Comparison of ENCODE assay signal across 9 cellular contexts in the genomic region with DNA sequence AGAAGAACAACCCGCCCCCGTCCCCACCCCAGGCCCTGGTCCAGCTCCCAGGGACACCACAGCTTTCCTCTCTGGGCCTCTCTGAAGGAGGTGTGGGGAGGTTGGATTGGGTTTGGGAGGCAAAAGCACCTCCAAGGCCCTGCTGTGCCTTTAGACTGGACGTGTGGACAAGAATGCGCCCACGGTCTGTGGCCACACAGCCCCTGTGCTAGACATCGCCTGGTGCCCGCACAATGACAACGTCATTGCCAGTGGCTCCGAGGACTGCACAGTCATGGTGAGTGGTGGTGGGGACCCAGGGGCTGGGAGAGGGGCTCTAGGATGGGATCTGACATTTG. TPM values are rescaled to one million over a fixed set of nuclear protein-coding genes. Genes with fewer than 3 reads are reported as not detected.
DNase-seq lines count a peak whose midpoint lies in the region; ATAC-seq and TF ChIP-seq lines count a peak whose summit lies in the region.
"Had no signal": no experiment of that assay in that cellular context is flagged by ENCODE, and none has a peak within 500 bp of the region (broad histone marks: within the 10 kb centered on the region; RNA-seq: fewer than 3 reads in every experiment).

No MANE protein-coding gene starts in this region.

- peak overlapping the region; percentile 90 for H3K27ac ChIP-seq in BLaER1
- H3K27ac ChIP-seq in right lobe of liver = peak overlapping the region in 2 of 3 donors; percentile 29 to 38

- H3K4me1 Mint-ChIP-seq in activated T-cell treated with anti-CD3 and anti-CD28 coated beads, Interleukin-2, amount 50 U/mL, for 72 hours (ENCODE audit: low read depth) = peaks cover 30% of the 10 kb centered on the region

- no peak for ATAC-seq in activated T-cell treated with anti-CD3 and anti-CD28 coated beads, Interleukin-2, amount 50 U/mL, for 72 hours (replicated peaks in 1 of 2)
- no peak for ATAC-seq in right lobe of liver

- peak overlapping the region; percentile 99 for H3K4me2 ChIP-seq in BLaER1

- DNase-seq in GM13977 (ENCODE audit: low spot score) (peak; percentile 12), right lobe of liver (no peak), SW480 (ENCODE audit: low spot score) (no peak), NCI-H2081 treated with DMSO at 0.1 percent for 48 hours (lab: John Stamatoyannopoulos, UW) (no peak), OCI-M2 (lab: John Stamatoyannopoulos, UW; ENCODE audit: unreplicated experiment) (no peak)
- DNase-seq in activated T-cell treated with anti-CD3 and anti-CD28 coated beads, Interleukin-2, amount 50 U/mL, for 72 hours = no peak
- DNase-seq in stimulated activated CD4-positive, alpha-beta T cell treated with anti-CD3 and anti-CD28 coated beads, Interleukin-2, amount 100 ng/mL, for 24 hours = no peak
- DNase-seq: Caco-2 had no signal

- peak overlapping the region; percentile 85 for H3K9ac ChIP-seq in BLaER1

- no peak for TF ChIP-seq POLR2A in right lobe of liver (IDR thresholded peaks at IDR 0.05)

- H3K27me3 Mint-ChIP-seq in activated T-cell treated with anti-CD3 and anti-CD28 coated beads, Interleukin-2, amount 50 U/mL, for 72 hours (ENCODE audit: low read depth) = no peaks in the 10 kb centered on the region

- TF ChIP-seq CTCF in GM13977 (IDR thresholded peaks at IDR 0.05; ENCODE audit: extremely low read depth, insufficient read depth, missing control alignments) (no peak), right lobe of liver (IDR thresholded peaks at IDR 0.05) (no peak)

- 73% methylated on average over 3 of the region's 9 CpGs for WGBS in right lobe of liver (ENCODE audit: insufficient coverage, low coverage, low lambda C conversion rate, missing lambda C conversion rate)

- H3K4me1 ChIP-seq in BLaER1 = peaks cover 43% of the 10 kb centered on the region
- no peaks in the 10 kb centered on the region for H3K4me1 ChIP-seq in right lobe of liver
- H3K4me1 ChIP-seq: Caco-2 had no signal

- peaks cover 18 to 28% of the 10 kb centered on the region in 2 donors for H3K36me3 Mint-ChIP-seq in activated T-cell treated with anti-CD3 and anti-CD28 coated beads, Interleukin-2, amount 50 U/mL, for 72 hours (ENCODE audit: insufficient read depth in 2 of 2)

- no peaks in the 10 kb centered on the region for H4K20me1 ChIP-seq in BLaER1

- peak overlapping the region; percentile 91 to 100 for H3K4me3 Mint-ChIP-seq in activated T-cell treated with anti-CD3 and anti-CD28 coated beads, Interleukin-2, amount 50 U/mL, for 72 hours

- H3K4me3 ChIP-seq in BLaER1 (peak overlapping the region; percentile 95), right lobe of liver (peak overlapping the region in 2 of 3 donors; percentile 7 to 16)

- in situ Hi-C loops in GM13977 (cut with MboI; ENCODE audit: low pct_unique_long_range_greater_than_20kb, low sequenced_read_pairs, unreplicated experiment) = no loop called here

- H3K27ac Mint-ChIP-seq in activated T-cell treated with anti-CD3 and anti-CD28 coated beads, Interleukin-2, amount 50 U/mL, for 72 hours = peak overlapping the region; percentile 91

- no peaks in the 10 kb centered on the region for H3K9me3 Mint-ChIP-seq in activated T-cell treated with anti-CD3 and anti-CD28 coated beads, Interleukin-2, amount 50 U/mL, for 72 hours

- H3K27me3 ChIP-seq in BLaER1 = no peaks in the 10 kb centered on the region
- no peaks in the 10 kb centered on the region for H3K27me3 ChIP-seq in right lobe of liver

- no peaks in the 10 kb centered on the region for H3K9me3 ChIP-seq in BLaER1
- no peaks in the 10 kb centered on the region for H3K9me3 ChIP-seq in right lobe of liver
- H3K9me3 ChIP-seq: Caco-2 had no signal

- H3K36me3 ChIP-seq in BLaER1 = peaks cover 15% of the 10 kb centered on the region
- H3K36me3 ChIP-seq in right lobe of liver = no peaks in the 10 kb centered on the region

- intact Hi-C loops in right lobe of liver (cut with DNase I) = no loop called here

RNA-seq across cellular contexts. Expression of gene CORO1A, which starts 3.0 kb away (rescaled TPM):
- total RNA-seq in activated T-cell treated with anti-CD3 and anti-CD28 coated beads, Interleukin-2, amount 50 U/mL, for 72 hours = 100 to 1,000 TPM; 843 to 987 TPM
- total RNA-seq in right lobe of liver = 10 to 100 TPM in 1 of 6 experiments, 1 to 10 TPM in 5; 7.0 to 15.2 (median 7.9) TPM

RNA-seq across cellular contexts. Expression of gene BOLA2B, which starts 7.1 kb away (rescaled TPM):
- total RNA-seq in activated T-cell treated with anti-CD3 and anti-CD28 coated beads, Interleukin-2, amount 50 U/mL, for 72 hours = 10 to 100 TPM; 73.7 to 87.3 TPM
- 100 to 1,000 TPM in 1 of 6 experiments, 10 to 100 TPM in 5; 22.9 to 139 (median 25.6) TPM for total RNA-seq in right lobe of liver

RNA-seq across cellular contexts. Expression of gene SLX1A, which starts 7.3 kb away (rescaled TPM):
- total RNA-seq in activated T-cell treated with anti-CD3 and anti-CD28 coated beads, Interleukin-2, amount 50 U/mL, for 72 hours = 100 to 1,000 TPM in 1 of 2 donors, 10 to 100 TPM in 1; 48.1 to 129 TPM
- 10 to 100 TPM; 15.5 to 83.2 (median 36.4) TPM for total RNA-seq in right lobe of liver

RNA-seq across cellular contexts. Expression of gene SULT1A3, which starts 12.6 kb away (rescaled TPM):
- total RNA-seq in activated T-cell treated with anti-CD3 and anti-CD28 coated beads, Interleukin-2, amount 50 U/mL, for 72 hours = 10 to 100 TPM; 16.6 to 20.1 TPM
- total RNA-seq in right lobe of liver = 10 to 100 TPM in 5 of 6 experiments, 1 to 10 TPM in 1; 8.5 to 29.0 (median 11.9) TPM

Comparison
In these comparisons a context has a peak if more than half of its experiments do, and no peak if none do; other contexts are left out.
1. RNA of gene CORO1A, which starts 3.0 kb away (total RNA-seq): 843 to 987 TPM in activated T-cell treated with anti-CD3 and anti-CD28 coated beads, Interleukin-2, amount 50 U/mL, for 72 hours; 7.0 to 15.2 TPM in right lobe of liver; every median in the first group is over 10 times any median in the second.